1 cellular context compared by ENCODE assay signal in the genomic region with DNA sequence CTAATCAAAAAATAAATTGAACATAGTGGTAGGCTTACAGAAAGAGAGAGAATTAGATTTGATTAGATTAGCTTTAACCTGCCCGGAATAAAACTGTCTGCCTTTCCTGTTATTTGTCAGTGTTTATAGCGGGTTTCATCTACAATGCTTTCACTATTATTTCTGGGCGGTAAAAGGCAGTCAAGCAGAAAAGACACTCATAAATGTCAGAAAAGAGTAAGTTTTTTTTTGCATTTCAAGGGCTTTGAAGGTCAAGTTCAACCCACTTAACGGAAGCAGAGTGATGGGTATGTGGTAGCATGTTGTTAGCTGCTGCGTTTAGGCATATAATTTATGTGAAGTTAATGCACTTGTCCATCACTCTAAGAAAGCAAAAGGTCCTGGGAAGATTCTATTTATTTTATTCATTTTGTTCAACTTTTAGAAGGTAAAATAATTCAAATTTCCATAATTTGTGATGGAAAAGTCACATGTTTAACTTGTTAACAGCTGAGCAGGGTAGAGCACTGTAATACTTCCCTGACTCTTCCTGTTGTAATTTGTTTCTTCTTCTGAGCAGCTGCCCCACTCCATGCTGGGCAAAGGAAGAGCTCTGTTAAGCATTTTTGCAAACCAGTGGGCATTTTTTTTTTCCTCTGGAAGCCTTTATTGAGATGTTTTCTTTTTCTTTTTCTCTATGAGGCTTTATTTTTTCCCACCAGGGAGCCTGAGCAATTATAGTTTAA.
TF ChIP-seq lines count a peak whose summit lies in the region.

No MANE protein-coding gene starts in this region.

TF ChIP-seq in HEK293, 187 proteins besides CTCF, POLR2A, EP300 and RAD21 (continued from another document and continues in another):
- TF ChIP-seq, protein P1, sequence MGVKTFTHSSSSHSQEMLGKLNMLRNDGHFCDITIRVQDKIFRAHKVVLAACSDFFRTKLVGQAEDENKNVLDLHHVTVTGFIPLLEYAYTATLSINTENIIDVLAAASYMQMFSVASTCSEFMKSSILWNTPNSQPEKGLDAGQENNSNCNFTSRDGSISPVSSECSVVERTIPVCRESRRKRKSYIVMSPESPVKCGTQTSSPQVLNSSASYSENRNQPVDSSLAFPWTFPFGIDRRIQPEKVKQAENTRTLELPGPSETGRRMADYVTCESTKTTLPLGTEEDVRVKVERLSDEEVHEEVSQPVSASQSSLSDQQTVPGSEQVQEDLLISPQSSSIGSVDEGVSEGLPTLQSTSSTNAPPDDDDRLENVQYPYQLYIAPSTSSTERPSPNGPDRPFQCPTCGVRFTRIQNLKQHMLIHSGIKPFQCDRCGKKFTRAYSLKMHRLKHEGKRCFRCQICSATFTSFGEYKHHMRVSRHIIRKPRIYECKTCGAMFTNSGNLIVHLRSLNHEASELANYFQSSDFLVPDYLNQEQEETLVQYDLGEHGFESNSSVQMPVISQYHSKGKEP (tag by site-specific recombination; IDR thresholded peaks at IDR 0.05): peak; percentile 97
- TF ChIP-seq ZNF624 (tag by site-specific recombination; IDR thresholded peaks at IDR 0.05) (no peak), ZNF629 (tag by site-specific recombination; IDR thresholded peaks at IDR 0.05) (peak; percentile 38; the same call in 1 of the 2 replicates), KLF16 (tag by site-specific recombination; IDR thresholded peaks at IDR 0.05) (peak; percentile 66; the same call in 1 of the 2 replicates), SP7 (tag by site-specific recombination; IDR thresholded peaks at IDR 0.05) (peak; percentile 98), ZNF19 (tag by site-specific recombination; IDR thresholded peaks at IDR 0.05; ENCODE audit: low read depth) (peak; percentile 82; the same call in 1 of the 2 replicates), SETDB1 (IDR thresholded peaks at IDR 0.05; ENCODE audit: insufficient read length, low read length) (no peak), FEZF1 (tag by site-specific recombination; IDR thresholded peaks at IDR 0.05) (peak; percentile 99), ZNF266 (tag by site-specific recombination; IDR thresholded peaks at IDR 0.05; ENCODE audit: low read depth) (no peak), IKZF3 (tag by site-specific recombination; IDR thresholded peaks at IDR 0.05) (peak; percentile 92), ZSCAN23 (tag by site-specific recombination; IDR thresholded peaks at IDR 0.05) (no peak), SCRT1 (tag by site-specific recombination; IDR thresholded peaks at IDR 0.05; ENCODE audit: borderline replicate concordance) (no peak), SCRT2 (tag by site-specific recombination; IDR thresholded peaks at IDR 0.05) (0 out of 2 replicates have a peak, but pooled peaks have one; percentile 31), ZNF140 (tag by site-specific recombination; IDR thresholded peaks at IDR 0.05) (no peak), ZNF146 (tag by site-specific recombination; IDR thresholded peaks at IDR 0.05) (no peak), GLIS2 (tag by site-specific recombination; IDR thresholded peaks at IDR 0.05) (no peak), BCL11A (tag by site-specific recombination; IDR thresholded peaks at IDR 0.05; ENCODE audit: low read depth) (no peak), ZNF23 (tag by site-specific recombination; IDR thresholded peaks at IDR 0.05; ENCODE audit: borderline replicate concordance) (no peak), ZSCAN30 (tag by site-specific recombination; IDR thresholded peaks at IDR 0.05) (peak; percentile 94), ZNF548 (tag by site-specific recombination; IDR thresholded peaks at IDR 0.05) (no peak), ZNF514 (tag by site-specific recombination; IDR thresholded peaks at IDR 0.05) (no peak), ZNF223 (tag by site-specific recombination; IDR thresholded peaks at IDR 0.05) (no peak), ZNF677 (tag by site-specific recombination; IDR thresholded peaks at IDR 0.05) (no peak), ZNF837 (tag by site-specific recombination; IDR thresholded peaks at IDR 0.05) (no peak), ZNF239 (tag by site-specific recombination; IDR thresholded peaks at IDR 0.05) (no peak), OVOL3 (tag by site-specific recombination; IDR thresholded peaks at IDR 0.05) (peak; percentile 100), ZNF426 (tag by site-specific recombination; IDR thresholded peaks at IDR 0.05) (no peak; the same call in 1 of the 2 replicates), ZNF114 (tag by site-specific recombination; IDR thresholded peaks at IDR 0.05) (no peak), ZNF138 (tag by site-specific recombination; IDR thresholded peaks at IDR 0.05; ENCODE audit: borderline replicate concordance) (no peak), ZEB2 (tag by site-specific recombination; IDR thresholded peaks at IDR 0.05) (peak; percentile 87), ZNF132 (tag by site-specific recombination; IDR thresholded peaks at IDR 0.05; ENCODE audit: borderline replicate concordance) (no peak), KLF10 (tag by site-specific recombination; IDR thresholded peaks at IDR 0.05) (peak; percentile 86), ZNF768 (tag by site-specific recombination; IDR thresholded peaks at IDR 0.05) (no peak), ZIC2 (tag by site-specific recombination; IDR thresholded peaks at IDR 0.05) (peak; percentile 29; the same call in 1 of the 2 replicates), ZNF621 (tag by site-specific recombination; IDR thresholded peaks at IDR 0.05) (no peak)
- TF ChIP-seq, protein P2, sequence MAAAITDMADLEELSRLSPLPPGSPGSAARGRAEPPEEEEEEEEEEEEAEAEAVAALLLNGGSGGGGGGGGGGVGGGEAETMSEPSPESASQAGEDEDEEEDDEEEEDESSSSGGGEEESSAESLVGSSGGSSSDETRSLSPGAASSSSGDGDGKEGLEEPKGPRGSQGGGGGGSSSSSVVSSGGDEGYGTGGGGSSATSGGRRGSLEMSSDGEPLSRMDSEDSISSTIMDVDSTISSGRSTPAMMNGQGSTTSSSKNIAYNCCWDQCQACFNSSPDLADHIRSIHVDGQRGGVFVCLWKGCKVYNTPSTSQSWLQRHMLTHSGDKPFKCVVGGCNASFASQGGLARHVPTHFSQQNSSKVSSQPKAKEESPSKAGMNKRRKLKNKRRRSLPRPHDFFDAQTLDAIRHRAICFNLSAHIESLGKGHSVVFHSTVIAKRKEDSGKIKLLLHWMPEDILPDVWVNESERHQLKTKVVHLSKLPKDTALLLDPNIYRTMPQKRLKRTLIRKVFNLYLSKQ (tag by site-specific recombination; IDR thresholded peaks at IDR 0.05; ENCODE audit: borderline replicate concordance): no peak
- TF ChIP-seq, protein P3, sequence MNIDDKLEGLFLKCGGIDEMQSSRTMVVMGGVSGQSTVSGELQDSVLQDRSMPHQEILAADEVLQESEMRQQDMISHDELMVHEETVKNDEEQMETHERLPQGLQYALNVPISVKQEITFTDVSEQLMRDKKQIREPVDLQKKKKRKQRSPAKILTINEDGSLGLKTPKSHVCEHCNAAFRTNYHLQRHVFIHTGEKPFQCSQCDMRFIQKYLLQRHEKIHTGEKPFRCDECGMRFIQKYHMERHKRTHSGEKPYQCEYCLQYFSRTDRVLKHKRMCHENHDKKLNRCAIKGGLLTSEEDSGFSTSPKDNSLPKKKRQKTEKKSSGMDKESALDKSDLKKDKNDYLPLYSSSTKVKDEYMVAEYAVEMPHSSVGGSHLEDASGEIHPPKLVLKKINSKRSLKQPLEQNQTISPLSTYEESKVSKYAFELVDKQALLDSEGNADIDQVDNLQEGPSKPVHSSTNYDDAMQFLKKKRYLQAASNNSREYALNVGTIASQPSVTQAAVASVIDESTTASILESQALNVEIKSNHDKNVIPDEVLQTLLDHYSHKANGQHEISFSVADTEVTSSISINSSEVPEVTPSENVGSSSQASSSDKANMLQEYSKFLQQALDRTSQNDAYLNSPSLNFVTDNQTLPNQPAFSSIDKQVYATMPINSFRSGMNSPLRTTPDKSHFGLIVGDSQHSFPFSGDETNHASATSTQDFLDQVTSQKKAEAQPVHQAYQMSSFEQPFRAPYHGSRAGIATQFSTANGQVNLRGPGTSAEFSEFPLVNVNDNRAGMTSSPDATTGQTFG (tag by site-specific recombination; IDR thresholded peaks at IDR 0.05; ENCODE audit: borderline replicate concordance): no peak
- TF ChIP-seq, protein P4, sequence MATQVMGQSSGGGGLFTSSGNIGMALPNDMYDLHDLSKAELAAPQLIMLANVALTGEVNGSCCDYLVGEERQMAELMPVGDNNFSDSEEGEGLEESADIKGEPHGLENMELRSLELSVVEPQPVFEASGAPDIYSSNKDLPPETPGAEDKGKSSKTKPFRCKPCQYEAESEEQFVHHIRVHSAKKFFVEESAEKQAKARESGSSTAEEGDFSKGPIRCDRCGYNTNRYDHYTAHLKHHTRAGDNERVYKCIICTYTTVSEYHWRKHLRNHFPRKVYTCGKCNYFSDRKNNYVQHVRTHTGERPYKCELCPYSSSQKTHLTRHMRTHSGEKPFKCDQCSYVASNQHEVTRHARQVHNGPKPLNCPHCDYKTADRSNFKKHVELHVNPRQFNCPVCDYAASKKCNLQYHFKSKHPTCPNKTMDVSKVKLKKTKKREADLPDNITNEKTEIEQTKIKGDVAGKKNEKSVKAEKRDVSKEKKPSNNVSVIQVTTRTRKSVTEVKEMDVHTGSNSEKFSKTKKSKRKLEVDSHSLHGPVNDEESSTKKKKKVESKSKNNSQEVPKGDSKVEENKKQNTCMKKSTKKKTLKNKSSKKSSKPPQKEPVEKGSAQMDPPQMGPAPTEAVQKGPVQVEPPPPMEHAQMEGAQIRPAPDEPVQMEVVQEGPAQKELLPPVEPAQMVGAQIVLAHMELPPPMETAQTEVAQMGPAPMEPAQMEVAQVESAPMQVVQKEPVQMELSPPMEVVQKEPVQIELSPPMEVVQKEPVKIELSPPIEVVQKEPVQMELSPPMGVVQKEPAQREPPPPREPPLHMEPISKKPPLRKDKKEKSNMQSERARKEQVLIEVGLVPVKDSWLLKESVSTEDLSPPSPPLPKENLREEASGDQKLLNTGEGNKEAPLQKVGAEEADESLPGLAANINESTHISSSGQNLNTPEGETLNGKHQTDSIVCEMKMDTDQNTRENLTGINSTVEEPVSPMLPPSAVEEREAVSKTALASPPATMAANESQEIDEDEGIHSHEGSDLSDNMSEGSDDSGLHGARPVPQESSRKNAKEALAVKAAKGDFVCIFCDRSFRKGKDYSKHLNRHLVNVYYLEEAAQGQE (tag by site-specific recombination; IDR thresholded peaks at IDR 0.05): no peak
- TF ChIP-seq, protein P5, sequence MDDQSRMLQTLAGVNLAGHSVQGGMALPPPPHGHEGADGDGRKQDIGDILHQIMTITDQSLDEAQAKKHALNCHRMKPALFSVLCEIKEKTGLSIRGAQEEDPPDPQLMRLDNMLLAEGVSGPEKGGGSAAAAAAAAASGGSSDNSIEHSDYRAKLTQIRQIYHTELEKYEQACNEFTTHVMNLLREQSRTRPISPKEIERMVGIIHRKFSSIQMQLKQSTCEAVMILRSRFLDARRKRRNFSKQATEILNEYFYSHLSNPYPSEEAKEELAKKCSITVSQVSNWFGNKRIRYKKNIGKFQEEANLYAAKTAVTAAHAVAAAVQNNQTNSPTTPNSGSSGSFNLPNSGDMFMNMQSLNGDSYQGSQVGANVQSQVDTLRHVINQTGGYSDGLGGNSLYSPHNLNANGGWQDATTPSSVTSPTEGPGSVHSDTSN (CRISPR knock-in tag; IDR thresholded peaks at IDR 0.05): no peak
- TF ChIP-seq, protein P6, sequence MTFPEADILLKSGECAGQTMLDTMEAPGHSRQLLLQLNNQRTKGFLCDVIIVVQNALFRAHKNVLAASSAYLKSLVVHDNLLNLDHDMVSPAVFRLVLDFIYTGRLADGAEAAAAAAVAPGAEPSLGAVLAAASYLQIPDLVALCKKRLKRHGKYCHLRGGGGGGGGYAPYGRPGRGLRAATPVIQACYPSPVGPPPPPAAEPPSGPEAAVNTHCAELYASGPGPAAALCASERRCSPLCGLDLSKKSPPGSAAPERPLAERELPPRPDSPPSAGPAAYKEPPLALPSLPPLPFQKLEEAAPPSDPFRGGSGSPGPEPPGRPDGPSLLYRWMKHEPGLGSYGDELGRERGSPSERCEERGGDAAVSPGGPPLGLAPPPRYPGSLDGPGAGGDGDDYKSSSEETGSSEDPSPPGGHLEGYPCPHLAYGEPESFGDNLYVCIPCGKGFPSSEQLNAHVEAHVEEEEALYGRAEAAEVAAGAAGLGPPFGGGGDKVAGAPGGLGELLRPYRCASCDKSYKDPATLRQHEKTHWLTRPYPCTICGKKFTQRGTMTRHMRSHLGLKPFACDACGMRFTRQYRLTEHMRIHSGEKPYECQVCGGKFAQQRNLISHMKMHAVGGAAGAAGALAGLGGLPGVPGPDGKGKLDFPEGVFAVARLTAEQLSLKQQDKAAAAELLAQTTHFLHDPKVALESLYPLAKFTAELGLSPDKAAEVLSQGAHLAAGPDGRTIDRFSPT (tag by site-specific recombination; IDR thresholded peaks at IDR 0.05): peak; percentile 35; the same call in 1 of the 2 replicates
- TF ChIP-seq, protein P7, sequence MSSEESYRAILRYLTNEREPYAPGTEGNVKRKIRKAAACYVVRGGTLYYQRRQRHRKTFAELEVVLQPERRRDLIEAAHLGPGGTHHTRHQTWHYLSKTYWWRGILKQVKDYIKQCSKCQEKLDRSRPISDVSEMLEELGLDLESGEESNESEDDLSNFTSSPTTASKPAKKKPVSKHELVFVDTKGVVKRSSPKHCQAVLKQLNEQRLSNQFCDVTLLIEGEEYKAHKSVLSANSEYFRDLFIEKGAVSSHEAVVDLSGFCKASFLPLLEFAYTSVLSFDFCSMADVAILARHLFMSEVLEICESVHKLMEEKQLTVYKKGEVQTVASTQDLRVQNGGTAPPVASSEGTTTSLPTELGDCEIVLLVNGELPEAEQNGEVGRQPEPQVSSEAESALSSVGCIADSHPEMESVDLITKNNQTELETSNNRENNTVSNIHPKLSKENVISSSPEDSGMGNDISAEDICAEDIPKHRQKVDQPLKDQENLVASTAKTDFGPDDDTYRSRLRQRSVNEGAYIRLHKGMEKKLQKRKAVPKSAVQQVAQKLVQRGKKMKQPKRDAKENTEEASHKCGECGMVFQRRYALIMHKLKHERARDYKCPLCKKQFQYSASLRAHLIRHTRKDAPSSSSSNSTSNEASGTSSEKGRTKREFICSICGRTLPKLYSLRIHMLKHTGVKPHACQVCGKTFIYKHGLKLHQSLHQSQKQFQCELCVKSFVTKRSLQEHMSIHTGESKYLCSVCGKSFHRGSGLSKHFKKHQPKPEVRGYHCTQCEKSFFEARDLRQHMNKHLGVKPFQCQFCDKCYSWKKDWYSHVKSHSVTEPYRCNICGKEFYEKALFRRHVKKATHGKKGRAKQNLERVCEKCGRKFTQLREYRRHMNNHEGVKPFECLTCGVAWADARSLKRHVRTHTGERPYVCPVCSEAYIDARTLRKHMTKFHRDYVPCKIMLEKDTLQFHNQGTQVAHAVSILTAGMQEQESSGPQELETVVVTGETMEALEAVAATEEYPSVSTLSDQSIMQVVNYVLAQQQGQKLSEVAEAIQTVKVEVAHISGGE (tag by site-specific recombination; conservative IDR thresholded peaks at IDR 0.05; ENCODE audit: low read depth): no peak; the same call in 1 of the 2 replicates
- TF ChIP-seq, protein P8, sequence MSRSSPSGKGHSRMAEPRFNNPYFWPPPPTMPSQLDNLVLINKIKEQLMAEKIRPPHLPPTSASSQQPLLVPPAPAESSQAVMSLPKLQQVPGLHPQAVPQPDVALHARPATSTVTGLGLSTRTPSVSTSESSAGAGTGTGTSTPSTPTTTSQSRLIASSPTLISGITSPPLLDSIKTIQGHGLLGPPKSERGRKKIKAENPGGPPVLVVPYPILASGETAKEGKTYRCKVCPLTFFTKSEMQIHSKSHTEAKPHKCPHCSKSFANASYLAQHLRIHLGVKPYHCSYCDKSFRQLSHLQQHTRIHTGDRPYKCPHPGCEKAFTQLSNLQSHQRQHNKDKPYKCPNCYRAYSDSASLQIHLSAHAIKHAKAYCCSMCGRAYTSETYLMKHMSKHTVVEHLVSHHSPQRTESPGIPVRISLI (tag by site-specific recombination; IDR thresholded peaks at IDR 0.05): peak; percentile 75
- TF ChIP-seq, protein P9, sequence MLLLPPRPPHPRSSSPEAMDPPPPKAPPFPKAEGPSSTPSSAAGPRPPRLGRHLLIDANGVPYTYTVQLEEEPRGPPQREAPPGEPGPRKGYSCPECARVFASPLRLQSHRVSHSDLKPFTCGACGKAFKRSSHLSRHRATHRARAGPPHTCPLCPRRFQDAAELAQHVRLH (tag by site-specific recombination; IDR thresholded peaks at IDR 0.05): peak; percentile 99
